Comparison of ENCODE assay signal across 16 cellular contexts in the genomic region with DNA sequence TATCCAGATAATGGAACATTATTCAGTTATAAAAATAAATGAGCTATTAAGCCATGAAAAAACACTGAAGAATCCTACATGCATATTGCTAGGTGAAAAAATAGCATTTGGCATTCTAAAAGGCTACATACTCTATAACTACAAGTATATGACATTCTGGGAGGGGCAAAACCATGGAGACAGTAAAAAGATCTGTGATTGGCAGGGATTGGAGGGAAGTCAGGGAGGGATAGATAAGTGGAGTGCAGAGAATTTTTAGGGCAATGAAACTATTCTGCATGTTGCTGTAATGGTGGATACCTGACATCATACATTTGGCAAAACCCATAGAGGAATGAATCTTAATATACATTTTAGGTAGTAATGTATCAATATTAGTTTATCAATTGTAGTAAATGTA.
DNase-seq lines count a peak whose midpoint lies in the region; ATAC-seq, FAIRE-seq and TF ChIP-seq lines count a peak whose summit lies in the region.
"Had no signal": no experiment of that assay in that cellular context is flagged by ENCODE, and none has a peak within 500 bp of the region (broad histone marks: within the 10 kb centered on the region; RNA-seq: fewer than 3 reads in every experiment).

No MANE protein-coding gene starts in this region.

- peak overlapping the region; percentile 69 for H2BK20ac ChIP-seq in IMR-90 (ENCODE audit: low read depth, low read length)

- H3K9me1 ChIP-seq in IMR-90 (ENCODE audit: insufficient read depth, low read length) (peaks cover 9% of the 10 kb centered on the region), K562 (ENCODE audit: control insufficient read depth, insufficient read depth, low read length) (no peaks in the 10 kb centered on the region)

- H3K27ac ChIP-seq in A673 (ENCODE audit: low read depth, low read length, poor library complexity, severe bottlenecking): no peak overlapping the region
- H3K27ac ChIP-seq in IMR-90 (ENCODE audit: insufficient read depth, low read length): peak overlapping the region; percentile 46; the same call in 1 of the 2 replicates
- peak overlapping the region; percentile 99 for H3K27ac ChIP-seq in RWPE2 (ENCODE audit: poor library complexity, severe bottlenecking)
- H3K27ac ChIP-seq in K562 (ENCODE audit: extremely low read depth, low read depth, low read length): no peak overlapping the region

- peak overlapping the region; percentile 51 for H2BK120ac ChIP-seq in IMR-90 (ENCODE audit: low read depth, low read length)

- no peak for ATAC-seq in IMR-90 (ENCODE audit: low read depth)
- no peak for ATAC-seq in RWPE2 (ENCODE audit: low read depth)
- no peak for ATAC-seq in K562
- ATAC-seq: GM12878, GM23338 had no signal

- H3K36me3 ChIP-seq in A673 (ENCODE audit: insufficient read depth, low read length, poor library complexity, severe bottlenecking): no peaks in the 10 kb centered on the region
- H3K36me3 ChIP-seq in IMR-90 (ENCODE audit: control insufficient read depth, insufficient read depth, low read length): no peaks in the 10 kb centered on the region
- H3K36me3 ChIP-seq in RWPE2 (ENCODE audit: low read depth): no peaks in the 10 kb centered on the region
- H3K36me3 ChIP-seq in K562 (ENCODE audit: control insufficient read depth, insufficient read depth, low read length): no peaks in the 10 kb centered on the region

- intact Hi-C loops in A673 (cut with micrococcal nuclease; ENCODE audit: unreplicated experiment): no loop called here
- intact Hi-C loops in IMR-90 (cut with micrococcal nuclease): no loop called here
- intact Hi-C loops in K562 (cut with micrococcal nuclease): no loop called here
- intact Hi-C loops in activated naive CD4-positive, alpha-beta T cell treated with anti-CD3 and anti-CD28 coated beads for 36 hours (cut with micrococcal nuclease): no loop called here

- H3K9me3 ChIP-seq in A673 (ENCODE audit: low read depth, low read length, poor library complexity, severe bottlenecking) (no peaks in the 10 kb centered on the region), IMR-90 (ENCODE audit: control insufficient read depth, insufficient read depth, low read length) (no peaks in the 10 kb centered on the region), RWPE2 (ENCODE audit: severe bottlenecking) (no peaks in the 10 kb centered on the region), K562 (replicated peaks; ENCODE audit: control insufficient read depth, insufficient read depth, low read depth, low read length) (no peaks in the 10 kb centered on the region)

- peak overlapping the region; percentile 54; the same call in 1 of the 3 replicates for H2BK15ac ChIP-seq in IMR-90 (ENCODE audit: low read depth, low read length)

- peak; percentile 39 for DNase-seq in A673 (ENCODE audit: low spot score)
- DNase-seq in IMR-90: no peak
- DNase-seq in RWPE2 (ENCODE audit: low spot score): no peak
- DNase-seq in K562 (ENCODE audit: extremely low read depth in 1 of 4, low spot score in 3 of 4): peak in 2 of 4 experiments; percentile 49 to 69
- DNase-seq in activated naive CD4-positive, alpha-beta T cell treated with anti-CD3 and anti-CD28 coated beads for 36 hours: no peak
- DNase-seq in GM19238 (ENCODE audit: insufficient read length, low spot score): no peak
- no peak for DNase-seq in GDM1 (lab: John Stamatoyannopoulos, UW)
- DNase-seq: C1 segment of cervical spinal cord; Calu3; CD4-positive, alpha-beta T cell; DMS 273 treated with DMSO at 0.1 percent for 48 hours; H7 had no signal

- H3K56ac ChIP-seq in IMR-90 (ENCODE audit: extremely low read depth, insufficient read depth, low read length): peak overlapping the region; percentile 16; the same call in 1 of the 2 replicates

- H3K9ac ChIP-seq in IMR-90 (ENCODE audit: low read depth, low read length) (no peak overlapping the region), K562 (ENCODE audit: insufficient read depth in 1 of 2, low read depth in 2 of 2, low read length in 2 of 2) (no peak overlapping the region)

- BruUV-seq in A673 (replicated peaks; lab: Mats Ljungman, UMichigan): no TSS peak
- BruUV-seq in IMR-90 (replicated peaks; lab: Mats Ljungman, UMichigan): no TSS peak
- no TSS peak for BruUV-seq in K562 (replicated peaks; lab: Mats Ljungman, UMichigan)

- no peak for TF ChIP-seq EP300 in K562 (IDR thresholded peaks at IDR 0.05; ENCODE audit: low read length)

- H3K27me3 ChIP-seq in A673 (replicated peaks; ENCODE audit: insufficient read depth, low read depth, low read length, poor library complexity) (no peaks in the 10 kb centered on the region), IMR-90 (ENCODE audit: control insufficient read depth, insufficient read depth, low read length) (no peaks in the 10 kb centered on the region), RWPE2 (ENCODE audit: insufficient read depth, poor library complexity, severe bottlenecking) (no peaks in the 10 kb centered on the region), K562 (ENCODE audit: control insufficient read depth in 2 of 2, insufficient read depth in 2 of 2, low read length in 2 of 2) (no peaks in the 10 kb centered on the region)

- H2AK5ac ChIP-seq in IMR-90 (ENCODE audit: low read depth, low read length): 0 out of 2 replicates have a peak overlapping the region, but pooled peaks have one; percentile 68

- TF ChIP-seq RAD21 in IMR-90 (IDR thresholded peaks at IDR 0.05; ENCODE audit: low read length): no peak
- TF ChIP-seq RAD21 in K562 (CRISPR knock-in tag; conservative IDR thresholded peaks at IDR 0.05 in 1 of 2, IDR thresholded peaks at IDR 0.05 in 1 of 2): no peak

- H2AFZ ChIP-seq in IMR-90 (replicated peaks; ENCODE audit: low read length, poor library complexity): no peak overlapping the region
- H2AFZ ChIP-seq in K562 (ENCODE audit: low read depth, low read length): no peak overlapping the region
- H2AFZ ChIP-seq: GM23338 had no signal

- H4K20me1 ChIP-seq in IMR-90 (ENCODE audit: insufficient read depth, low read length) (no peaks in the 10 kb centered on the region), K562 (replicated peaks; ENCODE audit: control insufficient read depth, insufficient read depth, low read length) (no peaks in the 10 kb centered on the region)

- H4K8ac ChIP-seq in IMR-90 (ENCODE audit: low read depth in 2 of 2, low read length in 2 of 2): peak overlapping the region; percentile 55 to 71; a peak in 1 of 4 replicates

- no peak for FAIRE-seq in K562 (lab: Jason Lieb, UNC)
- FAIRE-seq: GM12878, GM18507 had no signal

- H3K4me2 ChIP-seq in IMR-90 (ENCODE audit: low read depth, low read length) (no peak overlapping the region), K562 (ENCODE audit: insufficient read depth, low read length) (no peak overlapping the region)
- H3K4me2 ChIP-seq: GM23338 had no signal

- H2BK5ac ChIP-seq in IMR-90 (ENCODE audit: low read depth, low read length, poor library complexity, severe bottlenecking): peak overlapping the region; percentile 79

- peak overlapping the region; percentile 95 for H3K18ac ChIP-seq in IMR-90 (ENCODE audit: low read depth, low read length)

- TF ChIP-seq CTCF in A673 (conservative IDR thresholded peaks at IDR 0.05; ENCODE audit: low read depth, low read length) (no peak), IMR-90 (conservative IDR thresholded peaks at IDR 0.05; ENCODE audit: low read depth, low read length) (no peak), RWPE2 (IDR thresholded peaks at IDR 0.05; ENCODE audit: poor library complexity, severe bottlenecking) (no peak), K562 (IDR thresholded peaks at IDR 0.05 in 2 of 3, conservative IDR thresholded peaks at IDR 0.05 in 1 of 3; ENCODE audit: insufficient read depth in 2 of 3, low read depth in 1 of 3, low read length in 3 of 3) (no peak)

- peaks cover 2 to 19% of the 10 kb centered on the region in 2 experiments; a peak in 3 of 4 replicates for H3K79me1 ChIP-seq in IMR-90 (ENCODE audit: low read depth in 1 of 2, low read length in 2 of 2)

- peak overlapping the region; percentile 54; the same call in 1 of the 2 replicates for H3K23ac ChIP-seq in IMR-90 (ENCODE audit: low read depth, low read length)

- H2AK9ac ChIP-seq in IMR-90 (replicated peaks; ENCODE audit: low read depth, low read length, poor library complexity): no peak overlapping the region

- H3K9me3 Mint-ChIP-seq in activated naive CD4-positive, alpha-beta T cell treated with anti-CD3 and anti-CD28 coated beads for 36 hours: no peaks in the 10 kb centered on the region
- H3K9me3 Mint-ChIP-seq: CD4-positive, alpha-beta T cell; GM23338 had no signal

- H3K79me2 ChIP-seq in K562 (ENCODE audit: control insufficient read depth, insufficient read depth, low read length): no peaks in the 10 kb centered on the region

- H3K27me3 Mint-ChIP-seq in activated naive CD4-positive, alpha-beta T cell treated with anti-CD3 and anti-CD28 coated beads for 36 hours (ENCODE audit: low read depth): no peaks in the 10 kb centered on the region
- H3K27me3 Mint-ChIP-seq: B cell; CD4-positive, alpha-beta T cell had no signal

- H3K4me1 Mint-ChIP-seq in activated naive CD4-positive, alpha-beta T cell treated with anti-CD3 and anti-CD28 coated beads for 36 hours (ENCODE audit: low read depth): peaks cover 16% of the 10 kb centered on the region

- H4K5ac ChIP-seq in IMR-90 (ENCODE audit: low read depth, low read length): peak overlapping the region; percentile 83; the same call in 1 of the 2 replicates

- TF ChIP-seq POLR2A in IMR-90 (IDR thresholded peaks at IDR 0.05; ENCODE audit: low read depth, low read length): no peak
- no peak for TF ChIP-seq POLR2A in K562 (conservative IDR thresholded peaks at IDR 0.05)

- H3K4me1 ChIP-seq in A673 (ENCODE audit: insufficient read depth, low read length, poor library complexity, severe bottlenecking) (peaks cover 80% of the 10 kb centered on the region), IMR-90 (ENCODE audit: control insufficient read depth, insufficient read depth, low read length) (peaks cover 17% of the 10 kb centered on the region), RWPE2 (ENCODE audit: insufficient read depth, poor library complexity, severe bottlenecking) (peaks cover 76% of the 10 kb centered on the region), K562 (replicated peaks in 1 of 2; ENCODE audit: control insufficient read depth in 2 of 2, insufficient read depth in 2 of 2, low read length in 2 of 2) (peaks cover 10 to 27% of the 10 kb centered on the region in 2 experiments)

- CTCF ChIA-PET in A673 (lab: Charles Lee): no interaction called here
- CTCF ChIA-PET in IMR-90 (lab: Yijun Ruan, JAX): no interaction called here
- CTCF ChIA-PET in K562 (lab: Yijun Ruan, JAX; ENCODE audit: low intra/inter-chr PET ratio): no interaction called here
- CTCF ChIA-PET in activated naive CD4-positive, alpha-beta T cell treated with anti-CD3 and anti-CD28 coated beads for 36 hours (lab: Charles Lee): no interaction called here

- no peak overlapping the region for H3K4me3 Mint-ChIP-seq in activated naive CD4-positive, alpha-beta T cell treated with anti-CD3 and anti-CD28 coated beads for 36 hours
- H3K4me3 Mint-ChIP-seq: B cell; CD4-positive, alpha-beta T cell; GM23338 had no signal

- 0 out of 2 replicates have a peak overlapping the region, but pooled peaks have one; percentile 33 for H3K14ac ChIP-seq in IMR-90 (replicated peaks; ENCODE audit: low read depth, low read length)

- H3K4ac ChIP-seq in IMR-90 (ENCODE audit: low read depth, low read length): peak overlapping the region; percentile 65

- H3K27ac Mint-ChIP-seq in activated naive CD4-positive, alpha-beta T cell treated with anti-CD3 and anti-CD28 coated beads for 36 hours: no peak overlapping the region
- H3K27ac Mint-ChIP-seq: B cell; CD4-positive, alpha-beta T cell; GM23338 had no signal

- H3K36me3 Mint-ChIP-seq in activated naive CD4-positive, alpha-beta T cell treated with anti-CD3 and anti-CD28 coated beads for 36 hours (ENCODE audit: low read depth): no peaks in the 10 kb centered on the region

- H4K91ac ChIP-seq in IMR-90 (ENCODE audit: insufficient read depth, low read depth, low read length): peak overlapping the region; percentile 73; the same call in 1 of the 2 replicates

- dilution Hi-C loops in IMR-90 (cut with HindIII; ENCODE audit: low sequenced_read_pairs, unreplicated experiment): no loop called here

- H3K4me3 ChIP-seq in A673 (ENCODE audit: low read depth, low read length, poor library complexity, severe bottlenecking) (no peak overlapping the region), IMR-90 (ENCODE audit: insufficient read depth, low read depth, low read length) (no peak overlapping the region), RWPE2 (ENCODE audit: severe bottlenecking) (no peak overlapping the region), K562 (no peak overlapping the region)
- H3K4me3 ChIP-seq: GM12878, GM23338 had no signal

- POLR2A ChIA-PET in A673 (lab: Charles Lee; ENCODE audit: low non-redundant PET) (no interaction called here), IMR-90 (lab: Charles Lee; ENCODE audit: unreplicated experiment) (no interaction called here), K562 (lab: Yijun Ruan, JAX) (interaction anchor here (0.6 kb wide), 1 partner anchor 16 kb away, joined by 3 read pairs; no protein-coding TSS in a partner anchor)

- in situ Hi-C loops in IMR-90 (cut with MboI; ENCODE audit: low sequenced_read_pairs) (no loop called here), K562 (cut with MboI) (no loop called here)

Comparison
In these comparisons a context has a peak if more than half of its experiments do, and no peak if none do; other contexts are left out.
1. H3K27ac ChIP-seq: peak in IMR-90 (single experiment) and RWPE2 (single experiment); none in A673 (single experiment) and K562 (single experiment).